1 cellular context compared by ENCODE assay signal in genomic region chr17:77400445-77400870, GRCh38.
TF ChIP-seq lines count a peak whose summit lies in the region.

No MANE protein-coding gene starts in this region.

TF ChIP-seq in HepG2, 621 proteins besides CTCF, POLR2A, EP300 and RAD21 (continued from another document):
- TF ChIP-seq EED (CRISPR knock-in tag; IDR thresholded peaks at IDR 0.05) (0 out of 2 replicates have a peak, but pooled peaks have one; percentile 7), STAT6 (CRISPR knock-in tag; IDR thresholded peaks at IDR 0.05; ENCODE audit: borderline replicate concordance) (no peak), SALL1 (CRISPR knock-in tag; IDR thresholded peaks at IDR 0.05) (0 out of 2 replicates have a peak, but pooled peaks have one; percentile 24), AGO2 (optimal IDR thresholded peaks at IDR 0.05; ENCODE audit: low read depth, low read length) (peak; percentile 68)
